ENCODE assay signal across 20 cellular contexts in the genomic region with DNA sequence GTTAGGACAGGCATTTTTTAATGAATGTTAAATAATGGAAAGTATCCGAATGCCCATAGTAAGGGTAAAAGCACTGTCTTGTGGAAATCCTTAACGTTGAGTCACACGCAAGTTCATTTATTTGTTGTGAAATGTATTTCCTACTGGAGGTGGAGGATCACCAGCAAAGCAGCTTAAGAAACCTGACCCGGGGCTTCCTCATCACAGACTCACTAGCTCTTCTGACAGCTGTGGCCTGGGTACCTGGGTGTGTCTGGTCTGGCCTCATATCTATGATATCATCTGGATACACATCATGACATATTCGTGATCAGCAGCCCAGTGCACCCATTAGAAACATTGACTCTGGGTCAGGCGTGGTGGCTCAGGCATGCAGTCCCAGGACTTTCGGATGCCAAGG. TPM values are rescaled to one million over a fixed set of nuclear protein-coding genes. Genes with fewer than 3 reads are reported as not detected.
DNase-seq lines count a peak whose midpoint lies in the region; ATAC-seq, FAIRE-seq and TF ChIP-seq lines count a peak whose summit lies in the region.
"Had no signal": no experiment of that assay in that cellular context is flagged by ENCODE, and none has a peak within 500 bp of the region (broad histone marks: within the 10 kb centered on the region; RNA-seq: fewer than 3 reads in every experiment).

No MANE protein-coding gene starts in this region.

- no peak for ATAC-seq in GM21723 (IDR thresholded peaks at IDR 0.05; ENCODE audit: unreplicated experiment)

- FAIRE-seq in urothelium cell line (lab: Jason Lieb, UNC): no peak

- no peaks in the 10 kb centered on the region for H3K4me1 ChIP-seq in breast epithelium
- 0 out of 2 replicates have a peak, but pooled peaks cover 2% of the 10 kb centered on the region for H3K4me1 ChIP-seq in SJCRH30
- H3K4me1 ChIP-seq: upper lobe of left lung had no signal

- peaks cover 0 to 35% of the 10 kb centered on the region in 2 donors for H3K27me3 ChIP-seq in breast epithelium
- H3K27me3 ChIP-seq in SJCRH30: no peaks in the 10 kb centered on the region
- H3K27me3 ChIP-seq: ovary, upper lobe of left lung had no signal

- no peaks in the 10 kb centered on the region for H3K9me3 Mint-ChIP-seq in MCF 10A (ENCODE audit: unreplicated experiment)
- H3K9me3 Mint-ChIP-seq: brain; H9; mesothelial cell of epicardium; T-helper 1 cell treated with Interleukin-12 subunit alpha and Interleukin-12 subunit beta and Interleukin-4 antibody, amounts not matched to agents 30 μg/mL and 1 μg/mL, for 36 hours had no signal

- intact Hi-C loops in MCF 10A (cut with micrococcal nuclease) (no loop called here), breast epithelium (cut with DNase I; ENCODE audit: low total_unique reads) (no loop called here), cardiac septum (cut with DNase I) (no loop called here)

- no peaks in the 10 kb centered on the region for H3K4me1 Mint-ChIP-seq in MCF 10A (ENCODE audit: insufficient read depth, unreplicated experiment)
- H3K4me1 Mint-ChIP-seq: mesothelial cell of epicardium had no signal

- no TSS peak for BruUV-seq in MCF 10A (replicated peaks; lab: Mats Ljungman, UMichigan)

- H3K4me3 Mint-ChIP-seq in MCF 10A (ENCODE audit: unreplicated experiment): no peak overlapping the region
- H3K4me3 Mint-ChIP-seq: brain; H9; mesothelial cell of epicardium; T-helper 1 cell treated with Interleukin-12 subunit alpha and Interleukin-12 subunit beta and Interleukin-4 antibody, amounts not matched to agents 30 μg/mL and 1 μg/mL, for 36 hours had no signal

- H3K27ac Mint-ChIP-seq in MCF 10A (ENCODE audit: low read depth, unreplicated experiment): no peak overlapping the region
- H3K27ac Mint-ChIP-seq: brain; H9; mesothelial cell of epicardium; T-helper 1 cell treated with Interleukin-12 subunit alpha and Interleukin-12 subunit beta and Interleukin-4 antibody, amounts not matched to agents 30 μg/mL and 1 μg/mL, for 36 hours had no signal

- H3K4me3 ChIP-seq in breast epithelium (no peak overlapping the region), SJCRH30 (no peak overlapping the region), fibroblast of villous mesenchyme (ENCODE audit: low read depth, low read length) (no peak overlapping the region)
- H3K4me3 ChIP-seq: ovary, upper lobe of left lung had no signal

- peaks cover 50% of the 10 kb centered on the region for H3K27me3 Mint-ChIP-seq in MCF 10A (ENCODE audit: insufficient read depth, unreplicated experiment)

- no peak for TF ChIP-seq POLR2A in breast epithelium (IDR thresholded peaks at IDR 0.05)

- H3K27ac ChIP-seq in breast epithelium: no peak overlapping the region
- no peak overlapping the region for H3K27ac ChIP-seq in SJCRH30
- H3K27ac ChIP-seq: ovary, upper lobe of left lung had no signal

- H3K9me3 ChIP-seq in breast epithelium (no peaks in the 10 kb centered on the region), SJCRH30 (replicated peaks) (no peaks in the 10 kb centered on the region)
- H3K9me3 ChIP-seq: ovary, upper lobe of left lung had no signal

- CTCF ChIA-PET in MCF 10A (lab: Yijun Ruan, JAX): interaction anchor here (0.7 to 1.7 kb wide), 4 partner anchors 8 to 411 kb away, joined by 3 to 9 read pairs (median 4); no protein-coding TSS in a partner anchor

- no peaks in the 10 kb centered on the region for H3K36me3 ChIP-seq in breast epithelium
- no peaks in the 10 kb centered on the region; the same call in 1 of the 2 replicates for H3K36me3 ChIP-seq in SJCRH30
- H3K36me3 ChIP-seq: ovary, upper lobe of left lung had no signal

- TF ChIP-seq CTCF in MCF 10A (IDR thresholded peaks at IDR 0.05; ENCODE audit: unreplicated experiment) (no peak), breast epithelium (IDR thresholded peaks at IDR 0.05) (no peak), fibroblast of villous mesenchyme (IDR thresholded peaks at IDR 0.05; ENCODE audit: insufficient read depth, low read depth, low read length) (no peak)

- peaks cover 6% of the 10 kb centered on the region for H3K36me3 Mint-ChIP-seq in MCF 10A (ENCODE audit: insufficient read depth, unreplicated experiment)
- H3K36me3 Mint-ChIP-seq: brain, mesothelial cell of epicardium had no signal

- DNase-seq in MCF 10A (ENCODE audit: unreplicated experiment): peak; percentile 88
- DNase-seq in breast epithelium (ENCODE audit: low spot score in 2 of 2): no peak
- DNase-seq in SJCRH30: peak; percentile 29 to 32
- DNase-seq in fibroblast of villous mesenchyme (ENCODE audit: low read depth): peak; percentile 66
- peak; percentile 33 for DNase-seq in urothelium cell line (ENCODE audit: low spot score)
- DNase-seq in ecto neural progenitor cell (ENCODE audit: low spot score): no peak
- DNase-seq in cardiac septum (ENCODE audit: low spot score): no peak
- DNase-seq: DMS79, NCI-H1105, NCI-H2227 treated with DMSO at 0.1 percent for 48 hours, ovary, upper lobe of left lung had no signal

- POLR2A ChIA-PET in MCF 10A (lab: Yijun Ruan, JAX): no interaction called here

RNA-seq across cellular contexts. Expression of gene DRGX, which starts 8.9 kb away (rescaled TPM):
- total RNA-seq in MCF 10A (2022) (not detected in 2 replicates), breast epithelium (not detected), fibroblast of villous mesenchyme (not detected in 2 replicates), cardiac septum (not detected)
- 15.0 and 17.8 TPM in 2 replicates for total RNA-seq in SJCRH30 (2014; rRNA removed; shearing (Covaris generic))
- total RNA-seq: A673, H9, HT-29, mesothelial cell of epicardium, OCI-LY7, ovary had no signal

Comparison
In these comparisons a context has a peak if more than half of its experiments do, and no peak if none do; other contexts are left out.
1. DNase-seq: peak in MCF 10A (single experiment), SJCRH30 (2 of 2), fibroblast of villous mesenchyme (single experiment) and urothelium cell line (single experiment); none in breast epithelium (0 of 2), ecto neural progenitor cell (single experiment) and cardiac septum (single experiment).
2. RNA of gene DRGX, which starts 8.9 kb away (total RNA-seq): 15.0 to 17.8 TPM in SJCRH30; not detected in cardiac septum (single experiment), not detected in MCF 10A, not detected in breast epithelium and not detected in fibroblast of villous mesenchyme; every median in the first group is over 10 times any median in the second.